In genomic region chr1:71677024-71677423, GRCh38 we compare ENCODE assay signal across 20 cellular contexts.
DNase-seq lines count a peak whose midpoint lies in the region; ATAC-seq and TF ChIP-seq lines count a peak whose summit lies in the region.
"Had no signal": no experiment of that assay in that cellular context is flagged by ENCODE, and none has a peak within 500 bp of the region (broad histone marks: within the 10 kb centered on the region; RNA-seq: fewer than 3 reads in every experiment).

No MANE protein-coding gene starts in this region.

- H2AFZ ChIP-seq in SK-N-SH (ENCODE audit: low read depth): no peak overlapping the region
- H2AFZ ChIP-seq: GM23338 had no signal

- POLR2A ChIA-PET in SK-N-SH (lab: Yijun Ruan, JAX): no interaction called here

- H3K9me3 ChIP-seq in SK-N-SH: no peaks in the 10 kb centered on the region
- H3K9me3 ChIP-seq in SK-N-MC (ENCODE audit: low read depth, low read length): no peaks in the 10 kb centered on the region
- H3K9me3 ChIP-seq: BLaER1 treated with 17β-estradiol and CSF1 and Interleukin-3, amounts not matched to agents 10 nM and 100 nM had no signal

- H3K9ac ChIP-seq in SK-N-SH (no peak overlapping the region), SK-N-MC (ENCODE audit: insufficient read length) (no peak overlapping the region)
- H3K9ac ChIP-seq: BLaER1 treated with 17β-estradiol and CSF1 and Interleukin-3, amounts not matched to agents 10 nM and 100 nM had no signal

- H3F3A ChIP-seq in SK-N-SH (replicated peaks; ENCODE audit: insufficient read depth): no peaks in the 10 kb centered on the region

- peak in 1 of 2 experiments; percentile 85; a peak in 2 of 4 replicates for TF ChIP-seq EP300 in SK-N-SH (IDR thresholded peaks at IDR 0.05; ENCODE audit: borderline replicate concordance in 1 of 2, low read depth in 1 of 2, low read length in 1 of 2)

- H3K36me3 Mint-ChIP-seq in glutamatergic neuron (ENCODE audit: unreplicated experiment): no peaks in the 10 kb centered on the region
- H3K36me3 Mint-ChIP-seq: CD14-positive monocyte; CD8-positive, alpha-beta memory T cell had no signal

- H3K27me3 ChIP-seq in SK-N-SH (ENCODE audit: insufficient read depth): no peaks in the 10 kb centered on the region
- H3K27me3 ChIP-seq: BLaER1 treated with 17β-estradiol and CSF1 and Interleukin-3, amounts not matched to agents 10 nM and 100 nM had no signal

- H3K4me3 Mint-ChIP-seq in glutamatergic neuron (ENCODE audit: unreplicated experiment): no peak overlapping the region
- H3K4me3 Mint-ChIP-seq: B cell; CD14-positive monocyte; CD4-positive, alpha-beta T cell; CD8-positive, alpha-beta memory T cell; GM23338; H9 had no signal

- ATAC-seq in SK-N-SH treated with all-trans-retinoic acid at 6 μM for 48 hours (no peak), GM18502 (IDR thresholded peaks at IDR 0.05; ENCODE audit: poor library complexity, unreplicated experiment) (no peak)
- ATAC-seq: GM12878, GM23338, HCT116 had no signal

- H3K27me3 Mint-ChIP-seq in glutamatergic neuron (ENCODE audit: unreplicated experiment): no peaks in the 10 kb centered on the region
- H3K27me3 Mint-ChIP-seq: B cell; CD4-positive, alpha-beta T cell; CD8-positive, alpha-beta memory T cell had no signal

- H3K4me1 Mint-ChIP-seq in glutamatergic neuron (ENCODE audit: low read depth, unreplicated experiment): no peaks in the 10 kb centered on the region
- H3K4me1 Mint-ChIP-seq: B cell; CD8-positive, alpha-beta memory T cell; GM23338; H9 had no signal

- 41% methylated on average over 2 of the region's 2 CpGs for WGBS in SK-N-SH (ENCODE audit: low lambda C conversion rate)

- no peaks in the 10 kb centered on the region for H3K79me2 ChIP-seq in SK-N-SH (ENCODE audit: insufficient read depth)

- no peaks in the 10 kb centered on the region for H3K9me3 Mint-ChIP-seq in glutamatergic neuron (ENCODE audit: unreplicated experiment)
- H3K9me3 Mint-ChIP-seq: CD4-positive, alpha-beta T cell; GM23338; H9 had no signal

- no peaks in the 10 kb centered on the region; a peak in 2 of 4 replicates for H3K4me1 ChIP-seq in SK-N-SH (ENCODE audit: control insufficient read depth in 1 of 2, insufficient read depth in 2 of 2, low read depth in 1 of 2, low read length in 1 of 2)
- H3K4me1 ChIP-seq: BLaER1 treated with 17β-estradiol and CSF1 and Interleukin-3, amounts not matched to agents 10 nM and 100 nM had no signal

- CTCF ChIA-PET in SK-N-SH (lab: Yijun Ruan, JAX): interaction anchor here (0.5 to 0.7 kb wide), 2 partner anchors 11 to 361 kb away, joined by 3 to 5 read pairs; no protein-coding TSS in a partner anchor

- no peaks in the 10 kb centered on the region for H3K36me3 ChIP-seq in SK-N-SH (replicated peaks in 1 of 2; ENCODE audit: control insufficient read depth in 1 of 2, insufficient read depth in 2 of 2, low read length in 1 of 2)
- no peaks in the 10 kb centered on the region for H3K36me3 ChIP-seq in SK-N-MC (ENCODE audit: insufficient read depth, low read length)

- no peak overlapping the region; a peak in 1 of 4 replicates for H3K27ac ChIP-seq in SK-N-SH (ENCODE audit: low read depth in 2 of 2, low read length in 1 of 2)
- H3K27ac ChIP-seq in SK-N-MC: peak overlapping the region; percentile 51; the same call in 1 of the 2 replicates
- H3K27ac ChIP-seq: BLaER1 treated with 17β-estradiol and CSF1 and Interleukin-3, amounts not matched to agents 10 nM and 100 nM had no signal

- H3K27ac Mint-ChIP-seq in glutamatergic neuron (ENCODE audit: unreplicated experiment): no peak overlapping the region
- H3K27ac Mint-ChIP-seq: B cell; CD14-positive monocyte; CD4-positive, alpha-beta T cell; CD8-positive, alpha-beta memory T cell; GM23338; H9 had no signal

- H3K4me3 ChIP-seq in SK-N-SH (ENCODE audit: low read depth in 2 of 2, low read length in 1 of 2) (no peak overlapping the region), SK-N-MC (peak overlapping the region; percentile 51)
- H3K4me3 ChIP-seq: BLaER1 treated with 17β-estradiol and CSF1 and Interleukin-3, amounts not matched to agents 10 nM and 100 nM; GM12878; GM23338 had no signal

- no peak overlapping the region for H3K4me2 ChIP-seq in SK-N-SH
- H3K4me2 ChIP-seq: BLaER1 treated with 17β-estradiol and CSF1 and Interleukin-3, amounts not matched to agents 10 nM and 100 nM; GM23338 had no signal

- peak; percentile 35 for DNase-seq in SK-N-SH
- DNase-seq in NCI-H69 (lab: John Stamatoyannopoulos, UW): peak; percentile 62
- DNase-seq in SK-N-MC (ENCODE audit: low read depth, low spot score): no peak
- DNase-seq in retina: peak; percentile 56
- DNase-seq in NOMO-1 treated with dmso at 0.1 percent for 144 hours (lab: John Stamatoyannopoulos, UW; ENCODE audit: unreplicated experiment): no peak
- no peak for DNase-seq in glutamatergic neuron
- DNase-seq: CD4-positive, alpha-beta T cell; CD8-positive, alpha-beta memory T cell; DMS79; EL; GDM1; H9 had no signal

- no peaks in the 10 kb centered on the region for H4K20me1 ChIP-seq in SK-N-SH (ENCODE audit: insufficient read depth)
- H4K20me1 ChIP-seq: BLaER1 treated with 17β-estradiol and CSF1 and Interleukin-3, amounts not matched to agents 10 nM and 100 nM had no signal

- TF ChIP-seq CTCF in SK-N-SH (IDR thresholded peaks at IDR 0.05) (no peak), glutamatergic neuron (IDR thresholded peaks at IDR 0.05; ENCODE audit: partially characterized antibody, unreplicated experiment) (no peak)

- no peak; the same call in 1 of the 2 replicates for TF ChIP-seq RAD21 in SK-N-SH (IDR thresholded peaks at IDR 0.05; ENCODE audit: low read length)

- no peaks in the 10 kb centered on the region for H3K9me2 ChIP-seq in SK-N-SH

TF ChIP-seq in SK-N-SH, 30 proteins besides CTCF, POLR2A, EP300 and RAD21:
- TF ChIP-seq TCF12 (IDR thresholded peaks at IDR 0.05) (0 out of 2 replicates have a peak, but pooled peaks have one; percentile 7), EZH2phosphoT487 (IDR thresholded peaks at IDR 0.05; ENCODE audit: borderline replicate concordance, low read depth) (no peak), CHD2 (IDR thresholded peaks at IDR 0.05; ENCODE audit: low read length, partially characterized antibody) (peak; percentile 19)

TF ChIP-seq in SK-N-SH treated with all-trans-retinoic acid at 6 μM for 48 hours, 23 proteins besides CTCF, POLR2A, EP300 and RAD21 (continues in another document):
- TF ChIP-seq CSRNP3 (CRISPR knock-in tag; IDR thresholded peaks at IDR 0.05) (no peak), SNAI2 (CRISPR knock-in tag; IDR thresholded peaks at IDR 0.05) (no peak), TSHZ2 (CRISPR knock-in tag; IDR thresholded peaks at IDR 0.05) (no peak), PATZ1 (CRISPR knock-in tag; IDR thresholded peaks at IDR 0.05; ENCODE audit: borderline replicate concordance) (no peak)

Comparison
In these comparisons a context has a peak if more than half of its experiments do, and no peak if none do; other contexts are left out.
1. DNase-seq: peak in SK-N-SH (single experiment), NCI-H69 (single experiment) and retina (single experiment); none in SK-N-MC (single experiment), NOMO-1 treated with dmso at 0.1 percent for 144 hours (single experiment) and glutamatergic neuron (single experiment).